ENCODE assay signal across 17 cellular contexts in the genomic region with DNA sequence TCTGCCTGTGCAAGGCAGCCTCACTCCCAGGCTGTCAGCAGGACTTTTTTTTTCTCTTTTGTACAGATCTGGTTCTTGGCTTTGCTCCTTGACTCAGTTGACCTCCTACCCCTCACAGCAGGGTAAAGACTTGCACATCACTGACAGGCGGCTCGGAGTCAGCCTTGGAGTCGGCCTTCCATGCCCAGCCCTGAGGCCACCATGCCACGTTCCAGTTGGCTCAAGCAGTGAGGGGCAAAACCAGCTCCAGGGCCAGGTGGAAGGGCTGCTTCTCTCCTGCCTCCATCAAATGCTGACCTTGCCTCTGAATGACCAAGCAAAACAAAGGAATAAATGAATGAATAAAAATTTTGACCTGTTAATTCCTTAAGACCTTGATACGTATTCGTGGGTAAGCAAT.
"Had no signal": no experiment of that assay in that cellular context is flagged by ENCODE, and none has a peak within 500 bp of the region (broad histone marks: within the 10 kb centered on the region; RNA-seq: fewer than 3 reads in every experiment).

No MANE protein-coding gene starts in this region.

- DNase-seq: effector memory CD8-positive, alpha-beta T cell; erythroblast; foreskin keratinocyte; immature natural killer cell; left cardiac atrium; left ventricle myocardium superior; mesendoderm; naive B cell; stimulated activated CD4-positive, alpha-beta T cell treated with anti-CD3 and anti-CD28 coated beads, Interleukin-4, amount 100 ng/mL, for 1 hour; stimulated activated CD8-positive, alpha-beta memory T cell treated with anti-CD3 and anti-CD28 coated beads, Interleukin-4, amount 100 ng/mL, for 48 hours had no signal

- H3K27ac ChIP-seq: foreskin keratinocyte, right atrium auricular region, tibial nerve had no signal

- H3K4me3 Mint-ChIP-seq: dendritic cell treated with granulocyte-macrophage colony-stimulating factor and Interleukin-4, amounts not matched to agents 40 ng/mL and 50 ng/mL, for 4 days; effector memory CD8-positive, alpha-beta T cell; immature natural killer cell; nephron; stimulated activated memory B cell treated with anti-CD40 and anti-IgM and Interleukin-4, amounts not matched to agents 10 μg/mL and 1 μg/mL and 100 μg/mL, for 72 hours; stimulated activated naive CD8-positive, alpha-beta T cell treated with anti-CD3 and anti-CD28 coated beads, Interleukin-15, Interleukin-2, amounts not matched to agents 100 ng/mL and 50 ng/mL, for 24 hours had no signal

- H3K4me1 Mint-ChIP-seq: immature natural killer cell; nephron; stimulated activated memory B cell treated with anti-CD40 and anti-IgM and Interleukin-4, amounts not matched to agents 10 μg/mL and 1 μg/mL and 100 μg/mL, for 72 hours had no signal

- ATAC-seq: effector memory CD8-positive, alpha-beta T cell; foreskin keratinocyte; left cardiac atrium; left ventricle myocardium superior; stimulated activated memory B cell treated with anti-CD40 and anti-IgM and Interleukin-4, amounts not matched to agents 10 μg/mL and 1 μg/mL and 100 μg/mL, for 72 hours had no signal

- H3K9me3 Mint-ChIP-seq: stimulated activated naive CD8-positive, alpha-beta T cell treated with anti-CD3 and anti-CD28 coated beads, Interleukin-15, Interleukin-2, amounts not matched to agents 100 ng/mL and 50 ng/mL, for 24 hours had no signal

- H3K27me3 Mint-ChIP-seq: dendritic cell treated with granulocyte-macrophage colony-stimulating factor and Interleukin-4, amounts not matched to agents 40 ng/mL and 50 ng/mL, for 4 days; stimulated activated memory B cell treated with anti-CD40 and anti-IgM and Interleukin-4, amounts not matched to agents 10 μg/mL and 1 μg/mL and 100 μg/mL, for 72 hours; stimulated activated naive CD8-positive, alpha-beta T cell treated with anti-CD3 and anti-CD28 coated beads, Interleukin-15, Interleukin-2, amounts not matched to agents 100 ng/mL and 50 ng/mL, for 24 hours had no signal

- H3K4me3 ChIP-seq: right atrium auricular region, smooth muscle cell, tibial nerve had no signal

- H3K36me3 Mint-ChIP-seq: stimulated activated memory B cell treated with anti-CD40 and anti-IgM and Interleukin-4, amounts not matched to agents 10 μg/mL and 1 μg/mL and 100 μg/mL, for 72 hours had no signal

- H3K27me3 ChIP-seq: foreskin keratinocyte, right atrium auricular region, tibial nerve had no signal

- H3K27ac Mint-ChIP-seq: dendritic cell treated with granulocyte-macrophage colony-stimulating factor and Interleukin-4, amounts not matched to agents 40 ng/mL and 50 ng/mL, for 4 days; effector memory CD8-positive, alpha-beta T cell; immature natural killer cell; naive B cell; nephron; stimulated activated memory B cell treated with anti-CD40 and anti-IgM and Interleukin-4, amounts not matched to agents 10 μg/mL and 1 μg/mL and 100 μg/mL, for 72 hours; stimulated activated naive CD8-positive, alpha-beta T cell treated with anti-CD3 and anti-CD28 coated beads, Interleukin-15, Interleukin-2, amounts not matched to agents 100 ng/mL and 50 ng/mL, for 24 hours had no signal

- H3K4me1 ChIP-seq: foreskin keratinocyte, right atrium auricular region, tibial nerve had no signal
